ENCODE assay signal across 14 cellular contexts in the genomic region with DNA sequence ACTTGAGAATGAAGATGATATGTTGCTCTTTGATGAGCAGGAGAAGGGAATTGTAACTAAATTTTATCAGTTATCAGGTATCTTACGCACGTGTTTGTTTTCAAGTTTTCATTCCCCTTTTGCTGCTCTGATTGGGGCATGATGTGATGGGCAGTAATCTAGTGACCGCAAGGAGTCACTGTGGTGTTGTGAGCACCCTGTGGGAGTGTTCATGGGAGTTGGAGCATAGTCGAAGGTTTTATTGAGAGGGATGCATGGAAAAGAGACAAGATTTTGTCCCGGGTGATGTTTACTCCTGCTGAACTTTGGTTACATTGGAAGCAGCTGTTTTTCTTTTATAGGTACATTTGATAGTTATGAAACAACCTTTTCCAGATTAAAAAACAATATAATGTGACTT. TPM values are rescaled to one million over a fixed set of nuclear protein-coding genes. Genes with fewer than 3 reads are reported as not detected.
DNase-seq lines count a peak whose midpoint lies in the region; ATAC-seq and TF ChIP-seq lines count a peak whose summit lies in the region.
"Had no signal": no experiment of that assay in that cellular context is flagged by ENCODE, and none has a peak within 500 bp of the region (broad histone marks: within the 10 kb centered on the region; RNA-seq: fewer than 3 reads in every experiment).

No MANE protein-coding gene starts in this region.

- H3K27ac Mint-ChIP-seq in nephron progenitor cell: no peak overlapping the region

- no peak overlapping the region for H3K27ac ChIP-seq in C4-2B
- H3K27ac ChIP-seq in OCI-LY1 (ENCODE audit: low read depth, low read length, poor library complexity, severe bottlenecking): peak overlapping the region; percentile 72
- no peak overlapping the region for H3K27ac ChIP-seq in psoas muscle

- H3K4me3 Mint-ChIP-seq in nephron progenitor cell: peak overlapping the region; percentile 59

- no peaks in the 10 kb centered on the region for H3F3A ChIP-seq in OCI-LY1 (ENCODE audit: insufficient read depth, low read length)

- H3K4me2 ChIP-seq in OCI-LY1 (ENCODE audit: low read length): peak overlapping the region; percentile 16; the same call in 1 of the 2 replicates

- H3K4me1 ChIP-seq in OCI-LY1 (ENCODE audit: insufficient read depth, low read length, severe bottlenecking) (peaks cover 46% of the 10 kb centered on the region), psoas muscle (peaks cover 27% of the 10 kb centered on the region)
- H3K4me1 ChIP-seq: Caco-2 had no signal

- H2AFZ ChIP-seq in OCI-LY1 (ENCODE audit: low read length): no peak overlapping the region

- no peaks in the 10 kb centered on the region for H3K9me2 ChIP-seq in OCI-LY1 (ENCODE audit: low read depth, low read length)

- no peaks in the 10 kb centered on the region for H3K79me2 ChIP-seq in OCI-LY1 (ENCODE audit: insufficient read depth, low read length)

- ATAC-seq in GM21367 (IDR thresholded peaks at IDR 0.05; ENCODE audit: unreplicated experiment) (no peak), psoas muscle (no peak)
- ATAC-seq: activated naive CD4-positive, alpha-beta T cell treated with anti-CD3 and anti-CD28 coated beads, Interleukin-2, amount 50 U/mL, for 72 hours; Right ventricle myocardium inferior had no signal

- intact Hi-C loops in psoas muscle (cut with DNase I): loop anchor here in 1 of 2 donors (5.0 kb wide), 1 partner anchor 216 kb away; no protein-coding TSS in a partner anchor

- DNase-seq in fibroblast of mammary gland (ENCODE audit: low read depth): no peak
- no peak for DNase-seq in nephron progenitor cell
- DNase-seq in mesenteric fat pad (ENCODE audit: low spot score): no peak
- DNase-seq in psoas muscle: no peak
- DNase-seq in DMS153 treated with DMSO at 0.1 percent for 48 hours (lab: John Stamatoyannopoulos, UW; ENCODE audit: unreplicated experiment): no peak
- DNase-seq: activated CD8-positive, alpha-beta memory T cell treated with anti-CD3 and anti-CD28 coated beads for 24 hours; Caco-2; NCI-H1105 treated with DMSO at 0.1 percent for 48 hours; stimulated activated CD4-positive, alpha-beta T cell treated with anti-CD3 and anti-CD28 coated beads, Interleukin-4, amount 100 ng/mL, for 4 hours had no signal

- WGBS in psoas muscle, 3 donors: 61 to 79% (median 67%) methylated on average over 5 of the region's 5 CpGs

- no peak overlapping the region for H3K9ac ChIP-seq in OCI-LY1 (ENCODE audit: low read length)

- H3K27me3 ChIP-seq in OCI-LY1 (ENCODE audit: insufficient read depth, low read length) (no peaks in the 10 kb centered on the region), psoas muscle (ENCODE audit: insufficient read depth in 3 of 3, low read length in 2 of 3) (no peaks in the 10 kb centered on the region)

- H4K20me1 ChIP-seq in OCI-LY1 (ENCODE audit: insufficient read depth, low read length): no peaks in the 10 kb centered on the region

- peaks cover 10% of the 10 kb centered on the region for H3K9me3 Mint-ChIP-seq in nephron progenitor cell
- H3K9me3 Mint-ChIP-seq: activated naive CD4-positive, alpha-beta T cell treated with anti-CD3 and anti-CD28 coated beads, Interleukin-2, amount 50 U/mL, for 72 hours had no signal

- TF ChIP-seq CTCF in C4-2B (conservative IDR thresholded peaks at IDR 0.05): peak; percentile 62
- no peak for TF ChIP-seq CTCF in OCI-LY1 (IDR thresholded peaks at IDR 0.05; ENCODE audit: low read length)
- peak; percentile 6 for TF ChIP-seq CTCF in fibroblast of mammary gland (conservative IDR thresholded peaks at IDR 0.05; ENCODE audit: control insufficient read depth, insufficient read depth, low read depth, low read length)
- no peak for TF ChIP-seq CTCF in nephron progenitor cell (IDR thresholded peaks at IDR 0.05)
- TF ChIP-seq CTCF in psoas muscle (IDR thresholded peaks at IDR 0.05): no peak

- H3K36me3 ChIP-seq in OCI-LY1 (ENCODE audit: insufficient read depth, low read length) (peaks cover 23% of the 10 kb centered on the region; the same call in 1 of the 2 replicates), psoas muscle (ENCODE audit: insufficient read depth in 1 of 2, low read depth in 1 of 2) (peaks cover 5 to 36% of the 10 kb centered on the region in 2 donors)

- H3K4me3 ChIP-seq in OCI-LY1 (ENCODE audit: low read depth, low read length, poor library complexity, severe bottlenecking): no peak overlapping the region
- no peak overlapping the region for H3K4me3 ChIP-seq in fibroblast of mammary gland (ENCODE audit: control insufficient read depth, low read depth, low read length)
- H3K4me3 ChIP-seq in psoas muscle: no peak overlapping the region

- no peaks in the 10 kb centered on the region for H3K9me3 ChIP-seq in OCI-LY1 (ENCODE audit: low read length)
- H3K9me3 ChIP-seq in psoas muscle: no peaks in the 10 kb centered on the region
- H3K9me3 ChIP-seq: Caco-2 had no signal

- H3K27me3 Mint-ChIP-seq in nephron progenitor cell (ENCODE audit: low read depth, poor library complexity): peaks cover 4% of the 10 kb centered on the region

- peaks cover 39% of the 10 kb centered on the region for H3K36me3 Mint-ChIP-seq in nephron progenitor cell (ENCODE audit: low read depth)

- H3K4me1 Mint-ChIP-seq in nephron progenitor cell: peaks cover 40% of the 10 kb centered on the region

RNA-seq across cellular contexts. Expression of gene FAN1, which starts 2.1 kb away (rescaled TPM):
- total RNA-seq in mesenteric fat pad (6.3 TPM), psoas muscle (10 to 100 TPM; 13.5 to 27.5 (median 25.2) TPM)
- polyA plus RNA-seq in psoas muscle: 10 to 100 TPM; 12.4 to 64.2 (median 13.5) TPM

Comparison
In these comparisons a context has a peak if more than half of its experiments do, and no peak if none do; other contexts are left out.
1. CTCF ChIP-seq: peak in C4-2B (single experiment) and fibroblast of mammary gland (single experiment); none in OCI-LY1 (single experiment), nephron progenitor cell (single experiment) and psoas muscle (single experiment).